ENCODE assay signal across 9 cellular contexts in the genomic region with DNA sequence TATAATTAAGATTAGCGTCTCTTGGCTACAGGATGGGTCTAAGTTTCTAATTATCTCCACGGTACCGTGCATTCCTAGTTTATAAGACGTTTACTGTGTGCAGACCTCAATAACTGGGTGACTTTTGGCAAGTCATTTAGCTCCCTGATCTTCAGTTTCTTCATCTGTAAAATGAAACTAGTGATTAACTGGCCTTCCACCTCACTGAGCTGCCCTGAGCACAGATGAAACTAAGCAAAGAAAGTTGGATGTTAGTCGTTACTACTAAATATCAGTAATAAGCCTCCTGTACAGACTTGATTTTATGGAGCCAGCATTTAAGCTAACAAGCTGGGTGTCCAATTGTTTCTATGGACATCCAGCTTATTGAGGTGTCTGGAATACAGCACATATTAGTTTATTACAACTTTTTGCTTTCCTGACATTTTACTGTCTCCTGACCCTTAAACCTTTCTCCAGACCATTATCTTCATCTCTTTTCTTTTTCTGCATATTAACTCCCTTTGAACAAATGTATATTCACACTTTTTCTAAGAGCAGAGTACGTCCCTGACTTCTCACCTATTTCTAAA. TPM values are rescaled to one million over a fixed set of nuclear protein-coding genes. Genes with fewer than 3 reads are reported as not detected.
DNase-seq lines count a peak whose midpoint lies in the region; ATAC-seq and TF ChIP-seq lines count a peak whose summit lies in the region.
"Had no signal": no experiment of that assay in that cellular context is flagged by ENCODE, and none has a peak within 500 bp of the region (broad histone marks: within the 10 kb centered on the region; RNA-seq: fewer than 3 reads in every experiment).

No MANE protein-coding gene starts in this region.

- H3K4me3 Mint-ChIP-seq in natural killer cell treated with Interleukin-12 subunit alpha and Interleukin-12 subunit beta and Interleukin-15 and Interleukin-18, amount 100 ng/mL, for 72 hours, result peak overlapping the region; percentile 13

- DNase-seq in GM12864 (ENCODE audit: low read depth) (no peak), AG08396 (ENCODE audit: low spot score) (no peak)
- DNase-seq in activated naive CD4-positive, alpha-beta T cell treated with anti-CD3 and anti-CD28 coated beads, Interleukin-2, amount 50 U/mL, for 72 hours (ENCODE audit: low spot score in 2 of 2), result no peak
- DNase-seq in natural killer cell treated with Interleukin-12 subunit alpha and Interleukin-12 subunit beta and Interleukin-15 and Interleukin-18, amount 100 ng/mL, for 72 hours (ENCODE audit: low spot score), result no peak
- no peak for DNase-seq in stimulated activated CD4-positive, alpha-beta T cell treated with anti-CD3 and anti-CD28 coated beads, Interleukin-4, amount 100 ng/mL, for 4 hours
- DNase-seq in activated effector memory CD4-positive, alpha-beta T cell treated with Interleukin-2 at 50 U/mL for 16 hours, result no peak
- DNase-seq: Kasumi-1 had no signal

- H3K27me3 Mint-ChIP-seq in natural killer cell treated with Interleukin-12 subunit alpha and Interleukin-12 subunit beta and Interleukin-15 and Interleukin-18, amount 100 ng/mL, for 72 hours, result peaks cover 18 to 19% of the 10 kb centered on the region in 2 donors

- H3K4me3 ChIP-seq in GM12864 (ENCODE audit: low read depth, low read length), result peak overlapping the region; percentile 77

- no peak for TF ChIP-seq CTCF in GM12864 (IDR thresholded peaks at IDR 0.05; ENCODE audit: low read depth, low read length, missing control alignments)

- peaks cover 3 to 6% of the 10 kb centered on the region in 2 donors for H3K4me1 Mint-ChIP-seq in natural killer cell treated with Interleukin-12 subunit alpha and Interleukin-12 subunit beta and Interleukin-15 and Interleukin-18, amount 100 ng/mL, for 72 hours (ENCODE audit: low read depth in 2 of 2)

- H3K9me3 Mint-ChIP-seq in activated naive CD4-positive, alpha-beta T cell treated with anti-CD3 and anti-CD28 coated beads, Interleukin-2, amount 50 U/mL, for 72 hours, result no peaks in the 10 kb centered on the region
- H3K9me3 Mint-ChIP-seq in natural killer cell treated with Interleukin-12 subunit alpha and Interleukin-12 subunit beta and Interleukin-15 and Interleukin-18, amount 100 ng/mL, for 72 hours, result no peaks in the 10 kb centered on the region

- H3K27ac Mint-ChIP-seq in activated naive CD4-positive, alpha-beta T cell treated with anti-CD3 and anti-CD28 coated beads, Interleukin-2, amount 50 U/mL, for 72 hours, result peak overlapping the region in 1 of 2 donors; percentile 31
- H3K27ac Mint-ChIP-seq in natural killer cell treated with Interleukin-12 subunit alpha and Interleukin-12 subunit beta and Interleukin-15 and Interleukin-18, amount 100 ng/mL, for 72 hours, result no peak overlapping the region

- no peaks in the 10 kb centered on the region for H3K36me3 Mint-ChIP-seq in activated naive CD4-positive, alpha-beta T cell treated with anti-CD3 and anti-CD28 coated beads, Interleukin-2, amount 50 U/mL, for 72 hours
- no peaks in the 10 kb centered on the region for H3K36me3 Mint-ChIP-seq in natural killer cell treated with Interleukin-12 subunit alpha and Interleukin-12 subunit beta and Interleukin-15 and Interleukin-18, amount 100 ng/mL, for 72 hours

- ATAC-seq in GM21619 (IDR thresholded peaks at IDR 0.05; ENCODE audit: unreplicated experiment) (peak; percentile 35), HG03378 (IDR thresholded peaks at IDR 0.05; ENCODE audit: unreplicated experiment) (no peak)
- peak; percentile 45 to 68 for ATAC-seq in activated naive CD4-positive, alpha-beta T cell treated with anti-CD3 and anti-CD28 coated beads, Interleukin-2, amount 50 U/mL, for 72 hours
- ATAC-seq in natural killer cell treated with Interleukin-12 subunit alpha and Interleukin-12 subunit beta and Interleukin-15 and Interleukin-18, amount 100 ng/mL, for 72 hours, result no peak

RNA-seq across cellular contexts. Expression of gene CR2, which starts 1.1 kb away (rescaled TPM):
- total RNA-seq in activated naive CD4-positive, alpha-beta T cell treated with anti-CD3 and anti-CD28 coated beads, Interleukin-2, amount 50 U/mL, for 72 hours, result under 1 TPM; 0.23 to 0.27 TPM
- total RNA-seq in natural killer cell treated with Interleukin-12 subunit alpha and Interleukin-12 subunit beta and Interleukin-15 and Interleukin-18, amount 100 ng/mL, for 72 hours, result not detected

RNA-seq across cellular contexts. Expression of gene CR1, which starts 40.7 kb away (rescaled TPM):
- under 1 TPM; 0.02 to 0.08 TPM for total RNA-seq in activated naive CD4-positive, alpha-beta T cell treated with anti-CD3 and anti-CD28 coated beads, Interleukin-2, amount 50 U/mL, for 72 hours
- 1 to 10 TPM in 1 of 2 donors, not detected in 1; 8.2 TPM for total RNA-seq in natural killer cell treated with Interleukin-12 subunit alpha and Interleukin-12 subunit beta and Interleukin-15 and Interleukin-18, amount 100 ng/mL, for 72 hours

Comparison
In these comparisons a context has a peak if more than half of its experiments do, and no peak if none do; other contexts are left out.
1. ATAC-seq: peak in GM21619 (single experiment) and activated naive CD4-positive, alpha-beta T cell treated with anti-CD3 and anti-CD28 coated beads, Interleukin-2, amount 50 U/mL, for 72 hours (2 of 2); none in natural killer cell treated with Interleukin-12 subunit alpha and Interleukin-12 subunit beta and Interleukin-15 and Interleukin-18, amount 100 ng/mL, for 72 hours (0 of 2) and HG03378 (single experiment).